8 cellular contexts compared by ENCODE assay signal in genomic region chr14:88551936-88552565, GRCh38. TPM values are rescaled to one million over a fixed set of nuclear protein-coding genes. Genes with fewer than 3 reads are reported as not detected.
A peak's percentile ranks its signal among the peaks of the same experiment; 100 is the strongest.
DNase-seq lines count a peak whose midpoint lies in the region; ATAC-seq and TF ChIP-seq lines count a peak whose summit lies in the region.

No MANE protein-coding gene starts in this region.

- H3K4me1 ChIP-seq in Caco-2 = peaks cover 43% of the 10 kb centered on the region

- peaks cover 30% of the 10 kb centered on the region for H3K4me1 Mint-ChIP-seq in Caco-2 (ENCODE audit: low read depth, unreplicated experiment)
- peaks cover 37% of the 10 kb centered on the region for H3K4me1 Mint-ChIP-seq in nephron progenitor cell

- TF ChIP-seq CTCF in Caco-2 (IDR thresholded peaks at IDR 0.05; ENCODE audit: insufficient read depth in 1 of 2, low read depth in 1 of 2, low read length in 1 of 2, severe bottlenecking in 1 of 2, unreplicated experiment in 1 of 2) (no peak), nephron progenitor cell (IDR thresholded peaks at IDR 0.05) (no peak)

- ATAC-seq in SK-N-SH treated with all-trans-retinoic acid at 6 μM for 48 hours (peak; percentile 34), HG03135 (IDR thresholded peaks at IDR 0.05; ENCODE audit: unreplicated experiment) (no peak), HG02938 (IDR thresholded peaks at IDR 0.05; ENCODE audit: unreplicated experiment) (no peak)

- peak overlapping the region; percentile 48 for H3K4me3 ChIP-seq in Caco-2 (ENCODE audit: low read depth, low read length)

- no peaks in the 10 kb centered on the region for H3K27me3 ChIP-seq in Caco-2 (replicated peaks; ENCODE audit: control insufficient read depth, insufficient read depth, low read length)

- intact Hi-C loops in Caco-2 (cut with micrococcal nuclease; ENCODE audit: unreplicated experiment) = loop anchor here (1.0 to 2.0 kb wide), 2 partner anchors 9 to 17 kb away; no protein-coding TSS in a partner anchor

- POLR2A ChIA-PET in Caco-2 (lab: Charles Lee) = no interaction called here

- CTCF ChIA-PET in Caco-2 (lab: Charles Lee) = no interaction called here

- no TSS peak for BruUV-seq in Caco-2 (replicated peaks; lab: Mats Ljungman, UMichigan)

- H3K9me3 Mint-ChIP-seq in Caco-2 (ENCODE audit: unreplicated experiment) = no peaks in the 10 kb centered on the region
- H3K9me3 Mint-ChIP-seq in nephron progenitor cell = no peaks in the 10 kb centered on the region

- H3K9me3 ChIP-seq in Caco-2 = no peaks in the 10 kb centered on the region

- DNase-seq in Caco-2 (no peak), fibroblast of peridontal ligament (ENCODE audit: extremely low read depth) (peak; percentile 28), nephron progenitor cell (peak; percentile 16), activated gamma-delta T cell treated with Interleukin-2 at 50 U/mL for 16 hours (no peak), SKM-1 (lab: John Stamatoyannopoulos, UW; ENCODE audit: unreplicated experiment) (no peak)

- no peaks in the 10 kb centered on the region for H3K36me3 ChIP-seq in Caco-2 (ENCODE audit: control insufficient read depth, insufficient read depth, low read length)

- peaks cover 19% of the 10 kb centered on the region for H3K36me3 Mint-ChIP-seq in Caco-2 (ENCODE audit: insufficient read depth, unreplicated experiment)
- H3K36me3 Mint-ChIP-seq in nephron progenitor cell (ENCODE audit: low read depth) = peaks cover 21% of the 10 kb centered on the region

- H3K27ac Mint-ChIP-seq in Caco-2 (ENCODE audit: unreplicated experiment) (no peak overlapping the region), nephron progenitor cell (peak overlapping the region; percentile 78)

- H3K27me3 Mint-ChIP-seq in Caco-2 (ENCODE audit: insufficient read depth, unreplicated experiment) (no peaks in the 10 kb centered on the region), nephron progenitor cell (ENCODE audit: low read depth, poor library complexity) (peaks cover 3% of the 10 kb centered on the region)

- H3K4me3 Mint-ChIP-seq in Caco-2 (ENCODE audit: unreplicated experiment) = peak overlapping the region; percentile 85
- H3K4me3 Mint-ChIP-seq in nephron progenitor cell = peak overlapping the region; percentile 96

TF ChIP-seq in SK-N-SH treated with all-trans-retinoic acid at 6 μM for 48 hours, 23 proteins besides CTCF, POLR2A, EP300 and RAD21:
- TF ChIP-seq PATZ1 (CRISPR knock-in tag; IDR thresholded peaks at IDR 0.05; ENCODE audit: borderline replicate concordance) (no peak), CREB5 (CRISPR knock-in tag; IDR thresholded peaks at IDR 0.05; ENCODE audit: low read depth) (no peak), ZNF70 (CRISPR knock-in tag; IDR thresholded peaks at IDR 0.05) (no peak), OSR1 (CRISPR knock-in tag; IDR thresholded peaks at IDR 0.05) (no peak), ARNTL (CRISPR knock-in tag; IDR thresholded peaks at IDR 0.05; ENCODE audit: borderline replicate concordance, low read depth) (no peak)

RNA-seq across cellular contexts. Expression of gene PTPN21, which starts 2.8 kb away (rescaled TPM):
- total RNA-seq in Caco-2 (2022) = 25.2 and 27.7 TPM in 2 replicates

RNA-seq across cellular contexts. Expression of gene ZC3H14, which starts 10.8 kb away (rescaled TPM):
- 77.1 and 77.6 TPM in 2 replicates for total RNA-seq in Caco-2 (2022)

Comparison
In these comparisons a context has a peak if more than half of its experiments do, and no peak if none do; other contexts are left out.
1. DNase-seq: peak in fibroblast of peridontal ligament (single experiment) and nephron progenitor cell (single experiment); none in Caco-2 (0 of 2), activated gamma-delta T cell treated with Interleukin-2 at 50 U/mL for 16 hours (single experiment) and SKM-1 (single experiment).